Comparison of ENCODE assay signal across 21 cellular contexts in the genomic region with DNA sequence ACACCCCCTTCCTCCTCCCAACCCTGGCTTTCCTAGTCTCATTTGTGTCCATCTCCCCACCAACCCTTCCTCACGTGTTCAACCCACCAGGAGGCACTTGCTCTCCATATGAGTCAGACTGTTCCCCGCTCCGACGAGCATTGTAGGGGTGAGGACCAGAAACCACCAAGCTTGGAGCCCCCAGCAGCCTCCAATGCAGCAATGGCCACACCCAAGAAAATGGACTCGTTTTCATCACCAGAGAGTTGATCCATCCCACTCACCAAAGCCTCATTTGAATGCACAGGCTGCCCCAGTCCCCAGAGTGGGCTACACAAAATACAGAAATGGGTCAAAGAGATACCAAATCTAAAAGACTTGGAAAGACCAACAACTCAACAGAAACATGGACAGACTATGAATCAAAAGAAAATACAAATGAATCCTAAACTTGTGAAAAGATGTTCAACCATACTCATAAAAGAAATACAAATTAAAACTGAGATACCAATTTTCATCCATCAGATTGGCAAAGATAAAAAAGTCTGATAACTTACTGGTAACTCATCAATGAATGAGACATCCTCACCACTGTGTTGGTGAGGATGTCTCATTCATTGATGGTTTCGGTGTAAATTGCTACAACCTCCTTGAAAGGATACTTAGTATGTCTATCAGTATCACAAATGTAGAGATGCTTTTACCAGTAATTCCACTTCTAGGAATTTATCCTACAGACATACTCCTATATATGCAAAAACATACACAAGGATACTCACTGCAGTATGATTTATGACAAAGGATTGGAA.
DNase-seq lines count a peak whose midpoint lies in the region; ATAC-seq, FAIRE-seq and TF ChIP-seq lines count a peak whose summit lies in the region.
"Had no signal": no experiment of that assay in that cellular context is flagged by ENCODE, and none has a peak within 500 bp of the region (broad histone marks: within the 10 kb centered on the region; RNA-seq: fewer than 3 reads in every experiment).

No MANE protein-coding gene starts in this region.

- no peaks in the 10 kb centered on the region for H3K9me3 ChIP-seq in body of pancreas
- H3K9me3 ChIP-seq: spleen, thyroid gland had no signal

- no peaks in the 10 kb centered on the region for H3K9me3 Mint-ChIP-seq in T-cell
- H3K9me3 Mint-ChIP-seq in activated T-helper 2 cell treated with anti-CD3 and anti-CD28 coated beads, Interferon-gamma antibody, Interleukin-2, Interleukin-4, amounts not matched to agents 10 μg/mL and 5 μg/mL and 100 μg/mL, durations not matched to agents 14 hours and 24 hours and 36 hours, result no peaks in the 10 kb centered on the region
- H3K9me3 Mint-ChIP-seq: brain, memory B cell had no signal

- no peaks in the 10 kb centered on the region for H3K27me3 Mint-ChIP-seq in T-cell
- H3K27me3 Mint-ChIP-seq in activated T-helper 2 cell treated with anti-CD3 and anti-CD28 coated beads, Interferon-gamma antibody, Interleukin-2, Interleukin-4, amounts not matched to agents 10 μg/mL and 5 μg/mL and 100 μg/mL, durations not matched to agents 14 hours and 24 hours and 36 hours (ENCODE audit: low read depth), result no peaks in the 10 kb centered on the region
- H3K27me3 Mint-ChIP-seq: brain, memory B cell had no signal

- DNase-seq in stimulated activated CD4-positive, alpha-beta T cell treated with anti-CD3 and anti-CD28 coated beads, Interleukin-1b, Interleukin-23, amount 100 ng/mL, for 48 hours, result peak; percentile 30
- no peak for DNase-seq in stimulated activated CD4-positive, alpha-beta T cell treated with anti-CD3 and anti-CD28 coated beads, Interleukin-12 subunit alpha, Interleukin-12 subunit beta, amount 100 ng/mL, for 4 hours
- DNase-seq in T-cell (no peak), urothelium cell line (ENCODE audit: low spot score) (no peak), body of pancreas (no peak)
- DNase-seq in activated T-helper 2 cell treated with anti-CD3 and anti-CD28 coated beads, Interferon-gamma antibody, Interleukin-2, Interleukin-4, amounts not matched to agents 10 μg/mL and 5 μg/mL and 100 μg/mL, durations not matched to agents 14 hours and 24 hours and 36 hours (ENCODE audit: low spot score), result no peak
- DNase-seq: DMS79, glutamatergic neuron, left cardiac atrium, NCI-H1694 treated with DMSO at 0.1 percent for 48 hours, NCI-H226, NCI-H774, PC-3, SIG-M5, spleen, thyroid gland had no signal

- FAIRE-seq in urothelium cell line (lab: Jason Lieb, UNC), result no peak
- FAIRE-seq: H54 had no signal

- intact Hi-C loops in activated T-helper 2 cell treated with anti-CD3 and anti-CD28 coated beads, Interferon-gamma antibody, Interleukin-2, Interleukin-4, amounts not matched to agents 10 μg/mL and 5 μg/mL and 100 μg/mL, durations not matched to agents 14 hours and 24 hours and 36 hours (cut with micrococcal nuclease), result loop anchor here (1.0 to 5.0 kb wide), 5 partner anchors 26 to 164 kb away; no protein-coding TSS in a partner anchor
- intact Hi-C loops in body of pancreas (cut with DNase I), result no loop called here

- no peak overlapping the region for H3K4me3 ChIP-seq in body of pancreas
- H3K4me3 ChIP-seq: coronary artery, spleen, thyroid gland had no signal

- ATAC-seq in T-cell (replicated peaks in 1 of 4), result no peak
- no peak for ATAC-seq in body of pancreas
- ATAC-seq in HG03469 (IDR thresholded peaks at IDR 0.05; ENCODE audit: unreplicated experiment), result no peak
- ATAC-seq: left cardiac atrium, PC-3 had no signal

- no peaks in the 10 kb centered on the region for H3K4me1 ChIP-seq in body of pancreas
- H3K4me1 ChIP-seq: thyroid gland had no signal

- H3K36me3 Mint-ChIP-seq in T-cell, result peaks cover 16% of the 10 kb centered on the region
- peaks cover 10% of the 10 kb centered on the region for H3K36me3 Mint-ChIP-seq in activated T-helper 2 cell treated with anti-CD3 and anti-CD28 coated beads, Interferon-gamma antibody, Interleukin-2, Interleukin-4, amounts not matched to agents 10 μg/mL and 5 μg/mL and 100 μg/mL, durations not matched to agents 14 hours and 24 hours and 36 hours (ENCODE audit: low read depth)

- TF ChIP-seq POLR2A in body of pancreas (IDR thresholded peaks at IDR 0.05), result no peak

- no peaks in the 10 kb centered on the region for H3K36me3 ChIP-seq in body of pancreas (replicated peaks in 1 of 2; ENCODE audit: insufficient read depth in 1 of 2, low read depth in 2 of 2)
- H3K36me3 ChIP-seq: spleen, thyroid gland had no signal

- no peak overlapping the region for H3K4me3 Mint-ChIP-seq in T-cell
- peak overlapping the region; percentile 51 for H3K4me3 Mint-ChIP-seq in activated T-helper 2 cell treated with anti-CD3 and anti-CD28 coated beads, Interferon-gamma antibody, Interleukin-2, Interleukin-4, amounts not matched to agents 10 μg/mL and 5 μg/mL and 100 μg/mL, durations not matched to agents 14 hours and 24 hours and 36 hours (ENCODE audit: low read depth)
- H3K4me3 Mint-ChIP-seq: brain, memory B cell had no signal

- H3K27me3 ChIP-seq in body of pancreas, result no peaks in the 10 kb centered on the region
- H3K27me3 ChIP-seq: spleen, thyroid gland had no signal

- 79 to 83% methylated on average over 6 of the region's 6 CpGs for WGBS in body of pancreas, 2 donors

- peak overlapping the region; percentile 25 to 83 for H3K27ac Mint-ChIP-seq in T-cell
- peak overlapping the region; percentile 97 for H3K27ac Mint-ChIP-seq in activated T-helper 2 cell treated with anti-CD3 and anti-CD28 coated beads, Interferon-gamma antibody, Interleukin-2, Interleukin-4, amounts not matched to agents 10 μg/mL and 5 μg/mL and 100 μg/mL, durations not matched to agents 14 hours and 24 hours and 36 hours
- H3K27ac Mint-ChIP-seq: brain, memory B cell had no signal

- TF ChIP-seq CTCF in body of pancreas (IDR thresholded peaks at IDR 0.05), result no peak

- H3K4me1 Mint-ChIP-seq in T-cell, result peaks cover 76 to 89% (median 81%) of the 10 kb centered on the region in 3 donors
- peaks cover 75% of the 10 kb centered on the region for H3K4me1 Mint-ChIP-seq in activated T-helper 2 cell treated with anti-CD3 and anti-CD28 coated beads, Interferon-gamma antibody, Interleukin-2, Interleukin-4, amounts not matched to agents 10 μg/mL and 5 μg/mL and 100 μg/mL, durations not matched to agents 14 hours and 24 hours and 36 hours (ENCODE audit: low read depth)
- H3K4me1 Mint-ChIP-seq: brain had no signal

- no peak overlapping the region for H3K27ac ChIP-seq in body of pancreas
- H3K27ac ChIP-seq: coronary artery, spleen, thyroid gland had no signal

- POLR2A ChIA-PET in T-cell (lab: Charles Lee), result interaction anchor here in 1 of 2 donors (1.0 kb wide), 1 partner anchor 88 kb away, joined by 3 read pairs; no protein-coding TSS in a partner anchor

- CTCF ChIA-PET in T-cell (lab: Charles Lee), result no interaction called here
